Comparison of ENCODE assay signal across 21 cellular contexts in the genomic region with DNA sequence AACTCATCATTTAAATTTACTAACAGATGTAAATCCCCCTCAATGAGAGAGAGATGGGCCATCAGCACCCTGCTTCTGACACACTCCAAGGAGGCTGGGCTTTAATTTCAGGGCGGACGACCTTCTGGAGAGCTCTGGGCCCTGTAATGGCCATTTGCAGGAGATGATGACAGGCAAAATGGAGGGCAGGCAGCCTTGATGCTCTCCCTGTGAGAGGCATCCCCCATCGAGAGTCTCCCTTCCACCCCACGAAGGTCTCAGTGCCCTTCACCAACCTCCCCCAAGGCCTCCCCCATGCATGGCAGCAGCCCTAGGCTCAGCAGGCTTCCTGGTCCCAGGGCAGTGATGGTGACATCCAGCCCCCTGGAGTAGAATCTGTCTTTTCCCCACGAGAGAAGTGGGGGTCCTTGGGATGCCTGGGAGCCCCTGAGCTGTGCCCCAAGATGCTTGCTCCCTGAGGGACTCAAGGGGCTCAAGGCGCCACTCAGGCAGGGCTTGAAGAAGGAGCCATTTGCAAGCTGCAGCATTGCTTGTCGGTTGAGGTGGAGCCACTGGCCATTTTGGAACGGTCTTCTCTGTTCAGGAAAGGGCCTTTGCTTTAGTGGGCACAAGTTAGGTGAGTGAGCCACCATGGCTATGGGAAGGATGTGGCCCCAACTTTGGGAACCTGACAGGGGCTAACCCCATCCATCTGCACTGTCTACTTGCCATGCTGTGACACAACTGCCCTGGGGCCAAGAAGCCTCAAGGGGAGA.
"Had no signal": no experiment of that assay in that cellular context is flagged by ENCODE, and none has a peak within 500 bp of the region (broad histone marks: within the 10 kb centered on the region; RNA-seq: fewer than 3 reads in every experiment).

No MANE protein-coding gene starts in this region.

- H3K27ac Mint-ChIP-seq: activated naive CD8-positive, alpha-beta T cell treated with anti-CD3 and anti-CD28 coated beads for 36 hours; activated T-helper 17 cell treated with anti-CD3 and anti-CD28 coated beads, Interleukin-2, amount 50 U/mL, for 72 hours; nephron progenitor cell; progenitor cell of endocrine pancreas; stimulated activated naive CD8-positive, alpha-beta T cell treated with anti-CD3 and anti-CD28 coated beads, Interleukin-15, Interleukin-2, amounts not matched to agents 100 ng/mL and 50 ng/mL, for 24 hours had no signal

- H3K4me1 Mint-ChIP-seq: activated T-helper 17 cell treated with anti-CD3 and anti-CD28 coated beads, Interleukin-2, amount 50 U/mL, for 72 hours had no signal

- H3K4me3 ChIP-seq: colonic mucosa, heart right ventricle, mucosa of descending colon, transverse colon, vagina had no signal

- H3K27me3 Mint-ChIP-seq: activated naive CD8-positive, alpha-beta T cell treated with anti-CD3 and anti-CD28 coated beads for 36 hours; stimulated activated naive CD8-positive, alpha-beta T cell treated with anti-CD3 and anti-CD28 coated beads, Interleukin-15, Interleukin-2, amounts not matched to agents 100 ng/mL and 50 ng/mL, for 24 hours had no signal

- DNase-seq: activated naive CD4-positive, alpha-beta T cell treated with Interleukin-2 at 50 U/mL for 16 hours; activated naive CD8-positive, alpha-beta T cell treated with anti-CD3 and anti-CD28 coated beads for 36 hours; amygdala; heart right ventricle; left cardiac atrium; mucosa of descending colon; nephron progenitor cell; nucleus accumbens; retina; stimulated activated CD4-positive, alpha-beta T cell treated with anti-CD3 and anti-CD28 coated beads, Interleukin-4, amount 100 ng/mL, for 24 hours; T-helper 1 cell; transverse colon; WERI-Rb-1 had no signal

- H3K36me3 Mint-ChIP-seq: activated naive CD8-positive, alpha-beta T cell treated with anti-CD3 and anti-CD28 coated beads for 36 hours had no signal

- FAIRE-seq: bronchial epithelial cell, endometrium, TTC549 had no signal

- ATAC-seq: activated T-helper 17 cell treated with anti-CD3 and anti-CD28 coated beads, Interleukin-2, amount 50 U/mL, for 72 hours; heart right ventricle; left cardiac atrium; mucosa of descending colon had no signal

- H3K4me1 ChIP-seq: colonic mucosa, transverse colon, vagina had no signal

- H3K4me3 Mint-ChIP-seq: activated naive CD8-positive, alpha-beta T cell treated with anti-CD3 and anti-CD28 coated beads for 36 hours; activated T-helper 17 cell treated with anti-CD3 and anti-CD28 coated beads, Interleukin-2, amount 50 U/mL, for 72 hours; nephron progenitor cell; stimulated activated naive CD8-positive, alpha-beta T cell treated with anti-CD3 and anti-CD28 coated beads, Interleukin-15, Interleukin-2, amounts not matched to agents 100 ng/mL and 50 ng/mL, for 24 hours had no signal

- H3K9me3 ChIP-seq: colonic mucosa, heart right ventricle, mucosa of descending colon, transverse colon, vagina had no signal

- H3K27me3 ChIP-seq: colonic mucosa, vagina had no signal

- H3K9me3 Mint-ChIP-seq: activated naive CD8-positive, alpha-beta T cell treated with anti-CD3 and anti-CD28 coated beads for 36 hours; activated T-helper 17 cell treated with anti-CD3 and anti-CD28 coated beads, Interleukin-2, amount 50 U/mL, for 72 hours; nephron progenitor cell; stimulated activated naive CD8-positive, alpha-beta T cell treated with anti-CD3 and anti-CD28 coated beads, Interleukin-15, Interleukin-2, amounts not matched to agents 100 ng/mL and 50 ng/mL, for 24 hours had no signal

- H3K36me3 ChIP-seq: colonic mucosa, heart right ventricle, transverse colon, vagina, WERI-Rb-1 had no signal

- H3K27ac ChIP-seq: colonic mucosa, heart right ventricle, transverse colon, vagina, WERI-Rb-1 had no signal
